ENCODE assay signal across 22 cellular contexts in genomic region chr15:74592222-74592621, GRCh38.
"Had no signal": no experiment of that assay in that cellular context is flagged by ENCODE, and none has a peak within 500 bp of the region (broad histone marks: within the 10 kb centered on the region; RNA-seq: fewer than 3 reads in every experiment).

No MANE protein-coding gene starts in this region.

- H3K27ac ChIP-seq: foreskin keratinocyte, right atrium auricular region, sigmoid colon, skin epidermis, stomach had no signal

- FAIRE-seq: colon, kidney, urothelium cell line had no signal

- ATAC-seq: effector memory CD8-positive, alpha-beta T cell; foreskin keratinocyte; left cardiac atrium; left ventricle myocardium superior; naive thymus-derived CD4-positive, alpha-beta T cell had no signal

- H3K4me3 Mint-ChIP-seq: dendritic cell treated with granulocyte-macrophage colony-stimulating factor and Interleukin-4, amounts not matched to agents 40 ng/mL and 50 ng/mL, for 4 days; effector memory CD8-positive, alpha-beta T cell; immature natural killer cell; naive thymus-derived CD4-positive, alpha-beta T cell; nephron progenitor cell; type B pancreatic cell had no signal

- H3K27ac Mint-ChIP-seq: dendritic cell treated with granulocyte-macrophage colony-stimulating factor and Interleukin-4, amounts not matched to agents 40 ng/mL and 50 ng/mL, for 4 days; immature natural killer cell; type B pancreatic cell had no signal

- DNase-seq: effector memory CD8-positive, alpha-beta T cell; erythroblast; foreskin keratinocyte; immature natural killer cell; left cardiac atrium; left ventricle myocardium superior; naive thymus-derived CD4-positive, alpha-beta T cell; nephron progenitor cell; sigmoid colon; stimulated activated CD4-positive, alpha-beta T cell treated with anti-CD3 and anti-CD28 coated beads, Interleukin-2, amount 100 ng/mL, for 24 hours; stimulated activated CD4-positive, alpha-beta T cell treated with anti-CD3 and anti-CD28 coated beads, Interleukin-4, amount 100 ng/mL, for 4 hours; stimulated activated naive CD4-positive, alpha-beta T cell; stomach; substantia nigra had no signal

- H3K27me3 Mint-ChIP-seq: dendritic cell treated with granulocyte-macrophage colony-stimulating factor and Interleukin-4, amounts not matched to agents 40 ng/mL and 50 ng/mL, for 4 days; effector memory CD8-positive, alpha-beta T cell; naive thymus-derived CD4-positive, alpha-beta T cell; type B pancreatic cell had no signal

- H3K4me1 Mint-ChIP-seq: immature natural killer cell had no signal

- H3K9me3 ChIP-seq: right atrium auricular region, sigmoid colon, stomach had no signal

- H3K4me3 ChIP-seq: lung, right atrium auricular region, sigmoid colon, skin epidermis, stomach had no signal

- H3K4me1 ChIP-seq: sigmoid colon, stomach had no signal

- H3K36me3 Mint-ChIP-seq: type B pancreatic cell had no signal

- H3K27me3 ChIP-seq: foreskin keratinocyte, right atrium auricular region, sigmoid colon, stomach had no signal

- H3K9me3 Mint-ChIP-seq: dendritic cell treated with granulocyte-macrophage colony-stimulating factor and Interleukin-4, amounts not matched to agents 40 ng/mL and 50 ng/mL, for 4 days; effector memory CD8-positive, alpha-beta T cell; immature natural killer cell; naive thymus-derived CD4-positive, alpha-beta T cell; nephron progenitor cell; type B pancreatic cell had no signal
